ENCODE assay signal across 1 cellular context in the genomic region with DNA sequence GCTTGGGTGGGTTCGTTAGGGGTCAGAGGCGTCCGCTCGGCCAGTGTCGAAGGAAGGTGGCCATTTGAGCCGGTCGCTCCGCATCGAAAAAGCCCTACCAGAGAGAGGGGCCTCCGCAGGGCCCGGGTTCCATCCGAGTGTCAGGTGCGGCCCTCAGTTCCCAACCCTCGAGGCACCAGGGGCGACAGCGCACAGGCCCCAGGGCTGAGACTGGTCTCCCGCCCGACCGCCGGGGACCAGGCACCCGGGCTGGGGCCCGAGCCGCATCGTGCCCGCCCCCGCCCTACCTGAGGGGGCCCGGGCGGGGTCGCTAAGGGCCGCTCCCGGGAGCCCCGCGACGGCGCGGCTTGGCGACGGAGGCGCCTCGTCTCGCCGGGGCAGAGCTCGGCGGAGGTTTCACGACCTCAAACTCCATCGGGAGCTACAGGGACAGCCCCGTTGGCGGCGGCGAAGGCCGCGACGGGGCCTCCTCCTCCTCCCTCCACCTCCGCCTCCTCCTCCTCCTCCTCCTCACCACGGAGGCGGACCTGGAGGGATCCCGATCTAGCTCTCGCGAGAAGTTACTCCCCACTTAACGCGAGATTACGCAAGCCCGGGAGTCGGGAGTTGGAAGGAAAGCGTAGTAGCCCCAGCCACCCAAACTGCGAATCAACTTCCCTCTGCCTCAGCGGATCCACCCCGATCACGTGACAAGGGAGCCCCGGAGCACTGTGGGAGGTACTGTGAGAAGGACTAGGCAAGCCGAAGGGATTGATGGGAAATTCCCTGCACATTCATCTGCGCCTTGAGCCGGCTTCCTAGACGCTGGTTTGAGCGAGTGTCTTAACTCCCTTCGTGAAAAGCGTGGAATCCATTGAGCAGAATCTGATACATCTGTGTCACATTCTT.
A peak's percentile ranks its signal among the peaks of the same experiment; 100 is the strongest.
TF ChIP-seq lines count a peak whose summit lies in the region.

A gene with protein sequence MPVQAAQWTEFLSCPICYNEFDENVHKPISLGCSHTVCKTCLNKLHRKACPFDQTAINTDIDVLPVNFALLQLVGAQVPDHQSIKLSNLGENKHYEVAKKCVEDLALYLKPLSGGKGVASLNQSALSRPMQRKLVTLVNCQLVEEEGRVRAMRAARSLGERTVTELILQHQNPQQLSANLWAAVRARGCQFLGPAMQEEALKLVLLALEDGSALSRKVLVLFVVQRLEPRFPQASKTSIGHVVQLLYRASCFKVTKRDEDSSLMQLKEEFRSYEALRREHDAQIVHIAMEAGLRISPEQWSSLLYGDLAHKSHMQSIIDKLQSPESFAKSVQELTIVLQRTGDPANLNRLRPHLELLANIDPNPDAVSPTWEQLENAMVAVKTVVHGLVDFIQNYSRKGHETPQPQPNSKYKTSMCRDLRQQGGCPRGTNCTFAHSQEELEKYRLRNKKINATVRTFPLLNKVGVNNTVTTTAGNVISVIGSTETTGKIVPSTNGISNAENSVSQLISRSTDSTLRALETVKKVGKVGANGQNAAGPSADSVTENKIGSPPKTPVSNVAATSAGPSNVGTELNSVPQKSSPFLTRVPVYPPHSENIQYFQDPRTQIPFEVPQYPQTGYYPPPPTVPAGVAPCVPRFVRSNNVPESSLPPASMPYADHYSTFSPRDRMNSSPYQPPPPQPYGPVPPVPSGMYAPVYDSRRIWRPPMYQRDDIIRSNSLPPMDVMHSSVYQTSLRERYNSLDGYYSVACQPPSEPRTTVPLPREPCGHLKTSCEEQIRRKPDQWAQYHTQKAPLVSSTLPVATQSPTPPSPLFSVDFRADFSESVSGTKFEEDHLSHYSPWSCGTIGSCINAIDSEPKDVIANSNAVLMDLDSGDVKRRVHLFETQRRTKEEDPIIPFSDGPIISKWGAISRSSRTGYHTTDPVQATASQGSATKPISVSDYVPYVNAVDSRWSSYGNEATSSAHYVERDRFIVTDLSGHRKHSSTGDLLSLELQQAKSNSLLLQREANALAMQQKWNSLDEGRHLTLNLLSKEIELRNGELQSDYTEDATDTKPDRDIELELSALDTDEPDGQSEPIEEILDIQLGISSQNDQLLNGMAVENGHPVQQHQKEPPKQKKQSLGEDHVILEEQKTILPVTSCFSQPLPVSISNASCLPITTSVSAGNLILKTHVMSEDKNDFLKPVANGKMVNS (minus strand): TSS at position 537 of the 888 bp plus-strand sequence. CDS start 7,850 bp downstream, outside the sequence.

TF ChIP-seq in K562, 482 proteins besides CTCF, POLR2A, EP300 and RAD21 (continued from another document and continues in another):
- TF ChIP-seq, protein P1, sequence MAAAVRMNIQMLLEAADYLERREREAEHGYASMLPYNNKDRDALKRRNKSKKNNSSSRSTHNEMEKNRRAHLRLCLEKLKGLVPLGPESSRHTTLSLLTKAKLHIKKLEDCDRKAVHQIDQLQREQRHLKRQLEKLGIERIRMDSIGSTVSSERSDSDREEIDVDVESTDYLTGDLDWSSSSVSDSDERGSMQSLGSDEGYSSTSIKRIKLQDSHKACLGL (CRISPR knock-in tag; IDR thresholded peaks at IDR 0.05; ENCODE audit: borderline replicate concordance, poor library complexity, severe bottlenecking) = no peak
- TF ChIP-seq PYGO2 (tag; IDR thresholded peaks at IDR 0.05) (no peak), SIN3B (IDR thresholded peaks at IDR 0.05; ENCODE audit: low read depth) (0 out of 2 replicates have a peak, but pooled peaks have one; percentile 24), MAFG (tag; conservative IDR thresholded peaks at IDR 0.05) (no peak), FOXM1 (IDR thresholded peaks at IDR 0.05; ENCODE audit: low read depth) (no peak), FOXM1 (CRISPR knock-in tag; IDR thresholded peaks at IDR 0.05; ENCODE audit: low read depth) (no peak), POLR2AphosphoS2 (IDR thresholded peaks at IDR 0.05; ENCODE audit: low read length) (no peak), SAFB2 (IDR thresholded peaks at IDR 0.05; ENCODE audit: borderline replicate concordance, low read depth, low read length, severe bottlenecking) (no peak), NR1H2 (CRISPR knock-in tag; IDR thresholded peaks at IDR 0.05) (no peak), EHMT2 (IDR thresholded peaks at IDR 0.05) (no peak), SIRT6 (IDR thresholded peaks at IDR 0.05; ENCODE audit: low read depth, low read length) (no peak), TAF7 (tag; IDR thresholded peaks at IDR 0.05) (no peak), MXI1 (IDR thresholded peaks at IDR 0.05; ENCODE audit: low read depth, low read length) (no peak), NUFIP1 (IDR thresholded peaks at IDR 0.05; ENCODE audit: partially characterized antibody) (no peak), ARID1B (IDR thresholded peaks at IDR 0.05) (peak; percentile 7; the same call in 1 of the 2 replicates), CCNT2 (IDR thresholded peaks at IDR 0.05; ENCODE audit: borderline replicate concordance, extremely low read depth, insufficient read length, low read depth, low read length) (peak; percentile 52), U2AF1 (optimal IDR thresholded peaks at IDR 0.05; ENCODE audit: low read depth, low read length) (no peak), STAG1 (CRISPR knock-in tag; IDR thresholded peaks at IDR 0.05; ENCODE audit: borderline replicate concordance) (no peak), SREBF1 (IDR thresholded peaks at IDR 0.05; ENCODE audit: borderline replicate concordance, low read depth, low read length) (0 out of 2 replicates have a peak, but pooled peaks have one; percentile 66), ELF2 (CRISPR knock-in tag; IDR thresholded peaks at IDR 0.05) (peak; percentile 72; the same call in 1 of the 2 replicates), POLR2AphosphoS5 (IDR thresholded peaks at IDR 0.05; ENCODE audit: control insufficient read depth, insufficient read depth, low read depth, low read length) (peak; percentile 84), ZBTB8A (IDR thresholded peaks at IDR 0.05; ENCODE audit: partially characterized antibody) (no peak), ZNF75A (CRISPR knock-in tag; IDR thresholded peaks at IDR 0.05) (no peak), NONO (IDR thresholded peaks at IDR 0.05; ENCODE audit: low read depth in 2 of 2, low read length in 1 of 2) (peak; percentile 71 to 88; a peak in 3 of 4 replicates)
- TF ChIP-seq, protein P2, sequence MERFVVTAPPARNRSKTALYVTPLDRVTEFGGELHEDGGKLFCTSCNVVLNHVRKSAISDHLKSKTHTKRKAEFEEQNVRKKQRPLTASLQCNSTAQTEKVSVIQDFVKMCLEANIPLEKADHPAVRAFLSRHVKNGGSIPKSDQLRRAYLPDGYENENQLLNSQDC (CRISPR knock-in tag; IDR thresholded peaks at IDR 0.05) = 0 out of 2 replicates have a peak, but pooled peaks have one; percentile 64
- TF ChIP-seq, protein P3, sequence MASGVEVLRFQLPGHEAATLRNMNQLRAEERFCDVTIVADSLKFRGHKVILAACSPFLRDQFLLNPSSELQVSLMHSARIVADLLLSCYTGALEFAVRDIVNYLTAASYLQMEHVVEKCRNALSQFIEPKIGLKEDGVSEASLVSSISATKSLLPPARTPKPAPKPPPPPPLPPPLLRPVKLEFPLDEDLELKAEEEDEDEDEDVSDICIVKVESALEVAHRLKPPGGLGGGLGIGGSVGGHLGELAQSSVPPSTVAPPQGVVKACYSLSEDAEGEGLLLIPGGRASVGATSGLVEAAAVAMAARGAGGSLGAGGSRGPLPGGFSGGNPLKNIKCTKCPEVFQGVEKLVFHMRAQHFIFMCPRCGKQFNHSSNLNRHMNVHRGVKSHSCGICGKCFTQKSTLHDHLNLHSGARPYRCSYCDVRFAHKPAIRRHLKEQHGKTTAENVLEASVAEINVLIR (CRISPR knock-in tag; IDR thresholded peaks at IDR 0.05) = no peak
- TF ChIP-seq, protein P4, sequence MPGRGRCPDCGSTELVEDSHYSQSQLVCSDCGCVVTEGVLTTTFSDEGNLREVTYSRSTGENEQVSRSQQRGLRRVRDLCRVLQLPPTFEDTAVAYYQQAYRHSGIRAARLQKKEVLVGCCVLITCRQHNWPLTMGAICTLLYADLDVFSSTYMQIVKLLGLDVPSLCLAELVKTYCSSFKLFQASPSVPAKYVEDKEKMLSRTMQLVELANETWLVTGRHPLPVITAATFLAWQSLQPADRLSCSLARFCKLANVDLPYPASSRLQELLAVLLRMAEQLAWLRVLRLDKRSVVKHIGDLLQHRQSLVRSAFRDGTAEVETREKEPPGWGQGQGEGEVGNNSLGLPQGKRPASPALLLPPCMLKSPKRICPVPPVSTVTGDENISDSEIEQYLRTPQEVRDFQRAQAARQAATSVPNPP (IDR thresholded peaks at IDR 0.05; ENCODE audit: borderline replicate concordance, insufficient read depth, insufficient read length) = no peak
- TF ChIP-seq, protein P5, sequence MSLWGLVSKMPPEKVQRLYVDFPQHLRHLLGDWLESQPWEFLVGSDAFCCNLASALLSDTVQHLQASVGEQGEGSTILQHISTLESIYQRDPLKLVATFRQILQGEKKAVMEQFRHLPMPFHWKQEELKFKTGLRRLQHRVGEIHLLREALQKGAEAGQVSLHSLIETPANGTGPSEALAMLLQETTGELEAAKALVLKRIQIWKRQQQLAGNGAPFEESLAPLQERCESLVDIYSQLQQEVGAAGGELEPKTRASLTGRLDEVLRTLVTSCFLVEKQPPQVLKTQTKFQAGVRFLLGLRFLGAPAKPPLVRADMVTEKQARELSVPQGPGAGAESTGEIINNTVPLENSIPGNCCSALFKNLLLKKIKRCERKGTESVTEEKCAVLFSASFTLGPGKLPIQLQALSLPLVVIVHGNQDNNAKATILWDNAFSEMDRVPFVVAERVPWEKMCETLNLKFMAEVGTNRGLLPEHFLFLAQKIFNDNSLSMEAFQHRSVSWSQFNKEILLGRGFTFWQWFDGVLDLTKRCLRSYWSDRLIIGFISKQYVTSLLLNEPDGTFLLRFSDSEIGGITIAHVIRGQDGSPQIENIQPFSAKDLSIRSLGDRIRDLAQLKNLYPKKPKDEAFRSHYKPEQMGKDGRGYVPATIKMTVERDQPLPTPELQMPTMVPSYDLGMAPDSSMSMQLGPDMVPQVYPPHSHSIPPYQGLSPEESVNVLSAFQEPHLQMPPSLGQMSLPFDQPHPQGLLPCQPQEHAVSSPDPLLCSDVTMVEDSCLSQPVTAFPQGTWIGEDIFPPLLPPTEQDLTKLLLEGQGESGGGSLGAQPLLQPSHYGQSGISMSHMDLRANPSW (CRISPR knock-in tag; IDR thresholded peaks at IDR 0.05) = 0 out of 2 replicates have a peak, but pooled peaks have one; percentile 32
- TF ChIP-seq, protein P6, sequence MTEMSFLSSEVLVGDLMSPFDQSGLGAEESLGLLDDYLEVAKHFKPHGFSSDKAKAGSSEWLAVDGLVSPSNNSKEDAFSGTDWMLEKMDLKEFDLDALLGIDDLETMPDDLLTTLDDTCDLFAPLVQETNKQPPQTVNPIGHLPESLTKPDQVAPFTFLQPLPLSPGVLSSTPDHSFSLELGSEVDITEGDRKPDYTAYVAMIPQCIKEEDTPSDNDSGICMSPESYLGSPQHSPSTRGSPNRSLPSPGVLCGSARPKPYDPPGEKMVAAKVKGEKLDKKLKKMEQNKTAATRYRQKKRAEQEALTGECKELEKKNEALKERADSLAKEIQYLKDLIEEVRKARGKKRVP (CRISPR knock-in tag; IDR thresholded peaks at IDR 0.05) = peak; percentile 23; the same call in 1 of the 2 replicates
- TF ChIP-seq, protein P7, sequence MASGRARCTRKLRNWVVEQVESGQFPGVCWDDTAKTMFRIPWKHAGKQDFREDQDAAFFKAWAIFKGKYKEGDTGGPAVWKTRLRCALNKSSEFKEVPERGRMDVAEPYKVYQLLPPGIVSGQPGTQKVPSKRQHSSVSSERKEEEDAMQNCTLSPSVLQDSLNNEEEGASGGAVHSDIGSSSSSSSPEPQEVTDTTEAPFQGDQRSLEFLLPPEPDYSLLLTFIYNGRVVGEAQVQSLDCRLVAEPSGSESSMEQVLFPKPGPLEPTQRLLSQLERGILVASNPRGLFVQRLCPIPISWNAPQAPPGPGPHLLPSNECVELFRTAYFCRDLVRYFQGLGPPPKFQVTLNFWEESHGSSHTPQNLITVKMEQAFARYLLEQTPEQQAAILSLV (tag; IDR thresholded peaks at IDR 0.05) = no peak
- TF ChIP-seq, protein P8, sequence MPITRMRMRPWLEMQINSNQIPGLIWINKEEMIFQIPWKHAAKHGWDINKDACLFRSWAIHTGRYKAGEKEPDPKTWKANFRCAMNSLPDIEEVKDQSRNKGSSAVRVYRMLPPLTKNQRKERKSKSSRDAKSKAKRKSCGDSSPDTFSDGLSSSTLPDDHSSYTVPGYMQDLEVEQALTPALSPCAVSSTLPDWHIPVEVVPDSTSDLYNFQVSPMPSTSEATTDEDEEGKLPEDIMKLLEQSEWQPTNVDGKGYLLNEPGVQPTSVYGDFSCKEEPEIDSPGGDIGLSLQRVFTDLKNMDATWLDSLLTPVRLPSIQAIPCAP (CRISPR knock-in tag; IDR thresholded peaks at IDR 0.05; ENCODE audit: borderline replicate concordance) = no peak
- TF ChIP-seq, protein P9, sequence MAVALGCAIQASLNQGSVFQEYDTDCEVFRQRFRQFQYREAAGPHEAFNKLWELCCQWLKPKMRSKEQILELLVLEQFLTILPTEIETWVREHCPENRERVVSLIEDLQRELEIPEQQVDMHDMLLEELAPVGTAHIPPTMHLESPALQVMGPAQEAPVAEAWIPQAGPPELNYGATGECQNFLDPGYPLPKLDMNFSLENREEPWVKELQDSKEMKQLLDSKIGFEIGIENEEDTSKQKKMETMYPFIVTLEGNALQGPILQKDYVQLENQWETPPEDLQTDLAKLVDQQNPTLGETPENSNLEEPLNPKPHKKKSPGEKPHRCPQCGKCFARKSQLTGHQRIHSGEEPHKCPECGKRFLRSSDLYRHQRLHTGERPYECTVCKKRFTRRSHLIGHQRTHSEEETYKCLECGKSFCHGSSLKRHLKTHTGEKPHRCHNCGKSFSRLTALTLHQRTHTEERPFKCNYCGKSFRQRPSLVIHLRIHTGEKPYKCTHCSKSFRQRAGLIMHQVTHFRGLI (CRISPR knock-in tag; IDR thresholded peaks at IDR 0.05) = 0 out of 2 replicates have a peak, but pooled peaks have one; percentile 12
- TF ChIP-seq, protein P10, sequence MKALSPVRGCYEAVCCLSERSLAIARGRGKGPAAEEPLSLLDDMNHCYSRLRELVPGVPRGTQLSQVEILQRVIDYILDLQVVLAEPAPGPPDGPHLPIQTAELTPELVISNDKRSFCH (CRISPR knock-in tag; IDR thresholded peaks at IDR 0.05) = no peak
- TF ChIP-seq, protein P10 (tag; IDR thresholded peaks at IDR 0.05) = 0 out of 2 replicates have a peak, but pooled peaks have one; percentile 21
- TF ChIP-seq, protein P11, sequence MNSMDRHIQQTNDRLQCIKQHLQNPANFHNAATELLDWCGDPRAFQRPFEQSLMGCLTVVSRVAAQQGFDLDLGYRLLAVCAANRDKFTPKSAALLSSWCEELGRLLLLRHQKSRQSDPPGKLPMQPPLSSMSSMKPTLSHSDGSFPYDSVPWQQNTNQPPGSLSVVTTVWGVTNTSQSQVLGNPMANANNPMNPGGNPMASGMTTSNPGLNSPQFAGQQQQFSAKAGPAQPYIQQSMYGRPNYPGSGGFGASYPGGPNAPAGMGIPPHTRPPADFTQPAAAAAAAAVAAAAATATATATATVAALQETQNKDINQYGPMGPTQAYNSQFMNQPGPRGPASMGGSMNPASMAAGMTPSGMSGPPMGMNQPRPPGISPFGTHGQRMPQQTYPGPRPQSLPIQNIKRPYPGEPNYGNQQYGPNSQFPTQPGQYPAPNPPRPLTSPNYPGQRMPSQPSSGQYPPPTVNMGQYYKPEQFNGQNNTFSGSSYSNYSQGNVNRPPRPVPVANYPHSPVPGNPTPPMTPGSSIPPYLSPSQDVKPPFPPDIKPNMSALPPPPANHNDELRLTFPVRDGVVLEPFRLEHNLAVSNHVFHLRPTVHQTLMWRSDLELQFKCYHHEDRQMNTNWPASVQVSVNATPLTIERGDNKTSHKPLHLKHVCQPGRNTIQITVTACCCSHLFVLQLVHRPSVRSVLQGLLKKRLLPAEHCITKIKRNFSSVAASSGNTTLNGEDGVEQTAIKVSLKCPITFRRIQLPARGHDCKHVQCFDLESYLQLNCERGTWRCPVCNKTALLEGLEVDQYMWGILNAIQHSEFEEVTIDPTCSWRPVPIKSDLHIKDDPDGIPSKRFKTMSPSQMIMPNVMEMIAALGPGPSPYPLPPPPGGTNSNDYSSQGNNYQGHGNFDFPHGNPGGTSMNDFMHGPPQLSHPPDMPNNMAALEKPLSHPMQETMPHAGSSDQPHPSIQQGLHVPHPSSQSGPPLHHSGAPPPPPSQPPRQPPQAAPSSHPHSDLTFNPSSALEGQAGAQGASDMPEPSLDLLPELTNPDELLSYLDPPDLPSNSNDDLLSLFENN (IDR thresholded peaks at IDR 0.05; ENCODE audit: low read depth in 2 of 2, low read length in 2 of 2) = no peak
